Comparison of ENCODE assay signal across 12 cellular contexts in the genomic region with DNA sequence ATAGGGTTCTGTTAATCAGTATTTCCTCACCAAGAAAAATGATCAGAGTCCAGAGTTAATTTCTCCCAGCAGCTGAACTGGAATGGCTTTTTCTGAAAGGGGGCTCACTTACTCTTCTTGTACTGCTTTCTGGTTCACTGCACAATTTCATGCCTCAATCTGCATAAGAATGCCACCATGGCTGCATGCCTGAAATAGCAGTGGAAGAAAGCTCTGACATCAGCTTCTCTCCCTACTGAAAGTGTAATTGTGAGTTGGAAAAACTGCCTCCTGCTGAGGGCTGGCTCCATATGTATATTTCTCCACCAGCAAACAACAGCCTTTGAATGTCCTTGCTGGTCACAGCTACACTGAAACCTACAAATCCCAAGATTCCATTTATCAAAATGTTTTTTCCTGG.
DNase-seq lines count a peak whose midpoint lies in the region; ATAC-seq and TF ChIP-seq lines count a peak whose summit lies in the region.
"Had no signal": no experiment of that assay in that cellular context is flagged by ENCODE, and none has a peak within 500 bp of the region (broad histone marks: within the 10 kb centered on the region; RNA-seq: fewer than 3 reads in every experiment).

No MANE protein-coding gene starts in this region.

- H2BK12ac ChIP-seq in H9 (ENCODE audit: insufficient read length, low read depth, low read length), result no peak overlapping the region

- no peak overlapping the region for H2BK15ac ChIP-seq in H9 (ENCODE audit: low read depth, low read length)

- no peak for TF ChIP-seq POLR2A in upper lobe of left lung (IDR thresholded peaks at IDR 0.05)

- DNase-seq in H9 (peak; percentile 76), SJCRH30 (peak; percentile 83 to 93), fibroblast of villous mesenchyme (ENCODE audit: low read depth) (peak; percentile 7), renal cortical epithelial cell (ENCODE audit: low read depth) (peak; percentile 99), OCI-M1 (lab: John Stamatoyannopoulos, UW) (no peak), upper lobe of left lung (no peak), HT-29 (ENCODE audit: low spot score) (no peak), T-helper 9 cell (no peak)
- DNase-seq: activated CD4-positive, CD25-positive, alpha-beta regulatory T cell treated with anti-CD3 and anti-CD28 coated beads, Interleukin-2, amount 50 U/mL, for 72 hours; naive thymus-derived CD8-positive, alpha-beta T cell had no signal

- H3K56ac ChIP-seq in H9 (ENCODE audit: insufficient read length, low read depth, low read length), result no peak overlapping the region

- TF ChIP-seq EP300 in upper lobe of left lung (IDR thresholded peaks at IDR 0.05), result no peak

- peaks cover 6 to 9% of the 10 kb centered on the region in 2 experiments for H3K9me3 Mint-ChIP-seq in H9

- no peak overlapping the region for H2AK5ac ChIP-seq in H9 (ENCODE audit: insufficient read length, low read length)

- no peak overlapping the region for H2BK20ac ChIP-seq in H9 (ENCODE audit: low read depth, low read length, poor library complexity, severe bottlenecking)

- H3K4me1 ChIP-seq in H9 (ENCODE audit: insufficient read depth, low read length) (no peaks in the 10 kb centered on the region), SJCRH30 (peaks cover 29% of the 10 kb centered on the region), upper lobe of left lung (no peaks in the 10 kb centered on the region)

- H3K36me3 Mint-ChIP-seq in H9 (ENCODE audit: insufficient read depth in 1 of 3, low read depth in 3 of 3), result peaks cover 7 to 13% (median 8%) of the 10 kb centered on the region in 3 experiments; a peak in 6 of 7 replicates
- H3K36me3 Mint-ChIP-seq: activated naive CD8-positive, alpha-beta T cell; naive thymus-derived CD8-positive, alpha-beta T cell had no signal

- no peaks in the 10 kb centered on the region for H3K36me3 ChIP-seq in SJCRH30
- H3K36me3 ChIP-seq in upper lobe of left lung, result no peaks in the 10 kb centered on the region

- H3K79me1 ChIP-seq in H9 (ENCODE audit: insufficient read depth, low read depth, low read length, poor library complexity, severe bottlenecking), result no peaks in the 10 kb centered on the region

- H2BK120ac ChIP-seq in H9 (ENCODE audit: low read depth, low read length, poor library complexity, severe bottlenecking), result no peak overlapping the region

- TF ChIP-seq CTCF in H9 (conservative IDR thresholded peaks at IDR 0.05) (no peak), fibroblast of villous mesenchyme (IDR thresholded peaks at IDR 0.05; ENCODE audit: insufficient read depth, low read depth, low read length) (no peak), upper lobe of left lung (IDR thresholded peaks at IDR 0.05) (no peak)

- H4K8ac ChIP-seq in H9 (replicated peaks; ENCODE audit: insufficient read length, low read depth, low read length), result no peak overlapping the region

- no peak overlapping the region for H3K9ac ChIP-seq in H9 (ENCODE audit: extremely low read depth, insufficient read length, low read length)

- peak overlapping the region; percentile 92 to 99 (median 98) for H3K27ac Mint-ChIP-seq in H9
- H3K27ac Mint-ChIP-seq: activated naive CD8-positive, alpha-beta T cell; naive thymus-derived CD8-positive, alpha-beta T cell had no signal

- no peak overlapping the region for H2AFZ ChIP-seq in H9 (ENCODE audit: low read length)

- no peak overlapping the region for H3K4me3 Mint-ChIP-seq in H9
- H3K4me3 Mint-ChIP-seq: activated naive CD8-positive, alpha-beta T cell; naive thymus-derived CD8-positive, alpha-beta T cell had no signal

- ATAC-seq in upper lobe of left lung (ENCODE audit: low FRiP score in 2 of 2), result no peak
- ATAC-seq: naive thymus-derived CD8-positive, alpha-beta T cell; Panc1 had no signal

- H3K79me2 ChIP-seq in H9 (ENCODE audit: insufficient read depth, low read length), result no peaks in the 10 kb centered on the region

- no peak overlapping the region for H2BK5ac ChIP-seq in H9 (ENCODE audit: insufficient read length, low read length)

- H4K20me1 ChIP-seq in H9 (ENCODE audit: control insufficient read depth, insufficient read depth, insufficient read length), result no peaks in the 10 kb centered on the region

- no peak overlapping the region for H3K4ac ChIP-seq in H9 (ENCODE audit: low read depth, low read length)

- H4K91ac ChIP-seq in H9 (ENCODE audit: insufficient read length, low read depth, low read length), result no peak overlapping the region

- H3K27me3 Mint-ChIP-seq in H9 (ENCODE audit: low read depth), result no peaks in the 10 kb centered on the region
- H3K27me3 Mint-ChIP-seq: activated naive CD8-positive, alpha-beta T cell had no signal

- no peak overlapping the region for H3K4me2 ChIP-seq in H9 (ENCODE audit: insufficient read depth, insufficient read length, low read length)

- H3K27ac ChIP-seq in H9 (ENCODE audit: insufficient read length, low read depth, low read length), result peak overlapping the region; percentile 91
- peak overlapping the region; percentile 90 for H3K27ac ChIP-seq in SJCRH30
- H3K27ac ChIP-seq in upper lobe of left lung, result no peak overlapping the region

- H3K18ac ChIP-seq in H9 (ENCODE audit: insufficient read length, low read depth, low read length), result peak overlapping the region; percentile 70

- no peaks in the 10 kb centered on the region for H3K23me2 ChIP-seq in H9 (ENCODE audit: insufficient read length, low read depth, low read length, poor library complexity, severe bottlenecking)

- H3K4me3 ChIP-seq in SJCRH30, result no peak overlapping the region; the same call in 1 of the 2 replicates
- no peak overlapping the region for H3K4me3 ChIP-seq in fibroblast of villous mesenchyme (ENCODE audit: low read depth, low read length)
- H3K4me3 ChIP-seq in upper lobe of left lung, result no peak overlapping the region

- H3T11ph ChIP-seq in H9 (ENCODE audit: low read length), result no peak overlapping the region

- peaks cover 23 to 28% of the 10 kb centered on the region in 2 experiments for H3K4me1 Mint-ChIP-seq in H9
- H3K4me1 Mint-ChIP-seq: naive thymus-derived CD8-positive, alpha-beta T cell had no signal

- H3K27me3 ChIP-seq in H9 (ENCODE audit: insufficient read depth, low read length) (no peaks in the 10 kb centered on the region), SJCRH30 (no peaks in the 10 kb centered on the region), upper lobe of left lung (no peaks in the 10 kb centered on the region)

- H4K5ac ChIP-seq in H9 (ENCODE audit: insufficient read length, low read depth, low read length), result no peak overlapping the region

- no peak overlapping the region for H3K14ac ChIP-seq in H9 (ENCODE audit: insufficient read depth, low read length)

- no peaks in the 10 kb centered on the region for H3K9me3 ChIP-seq in H9 (ENCODE audit: control insufficient read depth, low read depth, low read length)
- 0 out of 2 replicates have a peak, but pooled peaks cover 5% of the 10 kb centered on the region for H3K9me3 ChIP-seq in SJCRH30 (replicated peaks)
- peaks cover 0 to 3% (median 0%) of the 10 kb centered on the region in 4 donors for H3K9me3 ChIP-seq in upper lobe of left lung

- H3K23ac ChIP-seq in H9 (ENCODE audit: insufficient read length, low read depth, low read length), result no peak overlapping the region

Comparison
In these comparisons a context has a peak if more than half of its experiments do, and no peak if none do; other contexts are left out.
1. DNase-seq: peak in H9 (single experiment), SJCRH30 (2 of 2), fibroblast of villous mesenchyme (single experiment) and renal cortical epithelial cell (single experiment); none in OCI-M1 (single experiment), upper lobe of left lung (0 of 2), HT-29 (single experiment) and T-helper 9 cell (single experiment).
2. H3K27ac ChIP-seq: peak in H9 (single experiment) and SJCRH30 (single experiment); none in upper lobe of left lung (0 of 4).